8 cellular contexts compared by ENCODE assay signal in the genomic region with DNA sequence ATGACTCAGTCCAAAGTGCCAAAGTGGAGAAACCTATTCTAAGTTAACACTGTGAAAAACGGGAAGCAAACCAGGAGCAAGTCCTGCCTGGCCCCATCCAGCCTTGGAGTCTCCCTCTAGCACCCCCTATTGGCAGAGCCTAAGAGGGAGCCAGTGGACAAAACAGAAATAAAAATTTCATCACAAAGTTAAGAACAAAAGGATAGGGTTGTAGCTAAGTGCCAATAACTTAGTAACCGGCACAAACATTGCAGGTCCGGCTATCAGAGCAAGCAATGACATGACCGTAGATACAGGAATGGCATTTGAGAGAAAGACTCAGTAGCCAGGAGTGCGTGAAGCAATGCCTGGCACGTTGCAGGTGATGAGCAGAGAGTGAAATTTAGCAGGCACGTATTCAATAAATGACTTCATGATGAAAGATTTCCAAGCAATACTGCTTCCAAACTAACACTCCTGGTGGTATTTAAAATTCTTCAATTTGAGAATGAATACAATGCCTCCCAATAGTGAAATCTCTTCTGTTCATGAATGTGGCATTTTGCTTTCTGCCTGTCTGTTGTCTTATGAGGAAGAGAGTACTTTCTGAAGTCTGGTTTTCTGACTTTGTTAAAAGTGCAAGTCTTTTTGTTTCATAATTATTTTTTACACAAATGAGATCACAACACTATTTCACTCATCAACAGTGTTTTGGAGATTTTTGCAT.
DNase-seq lines count a peak whose midpoint lies in the region; ATAC-seq, FAIRE-seq and TF ChIP-seq lines count a peak whose summit lies in the region.

No MANE protein-coding gene starts in this region.

- no peaks in the 10 kb centered on the region for H3K36me3 ChIP-seq in transverse colon

- TF ChIP-seq POLR2A in erythroblast (IDR thresholded peaks at IDR 0.05; ENCODE audit: low read length) = no peak
- TF ChIP-seq POLR2A in transverse colon (IDR thresholded peaks at IDR 0.05) = no peak
- no peak for TF ChIP-seq POLR2A in GM12891 (IDR thresholded peaks at IDR 0.05; ENCODE audit: low read depth, low read length)

- intact Hi-C loops in transverse colon (cut with DNase I; ENCODE audit: low total_unique reads) = no loop called here

- ATAC-seq in GM21360 (IDR thresholded peaks at IDR 0.05; ENCODE audit: unreplicated experiment) = peak; percentile 67
- no peak for ATAC-seq in HG03108 (IDR thresholded peaks at IDR 0.05; ENCODE audit: unreplicated experiment)

- H3K27me3 ChIP-seq in transverse colon = no peaks in the 10 kb centered on the region

- no peaks in the 10 kb centered on the region for H3K9me3 ChIP-seq in transverse colon

- in situ Hi-C loops in transverse colon (cut with MboI; ENCODE audit: low pct_ligation_motif_present in 1 of 4, low pct_unique_long_range_greater_than_20kb in 1 of 4, low sequenced_read_pairs in 3 of 4) = loop anchor here in 3 of 4 donors (25.0 kb wide), 1 partner anchor 1318 kb away; no protein-coding TSS in a partner anchor

- H3K4me1 ChIP-seq in transverse colon = no peaks in the 10 kb centered on the region

- H3K27ac ChIP-seq in transverse colon = no peak overlapping the region

- no peak for TF ChIP-seq EP300 in transverse colon (IDR thresholded peaks at IDR 0.05; ENCODE audit: low read depth)

- DNase-seq in AG10803 (ENCODE audit: low read depth) (peak; percentile 1), NCI-H1694 (lab: John Stamatoyannopoulos, UW) (peak; percentile 24), erythroblast (lab: John Stamatoyannopoulos, UW) (peak; percentile 2 to 17), transverse colon (no peak), GM12891 (ENCODE audit: insufficient read length, low spot score) (no peak), NCI-H2107 (lab: John Stamatoyannopoulos, UW) (no peak)

- 79 to 88% methylated on average over 6 to 7 of the region's 7 CpGs for WGBS in transverse colon (ENCODE audit: low coverage in 1 of 2), 2 donors

- no peak overlapping the region for H3K4me3 ChIP-seq in AG10803 (ENCODE audit: low read length)
- H3K4me3 ChIP-seq in transverse colon = no peak overlapping the region

- FAIRE-seq in GM12891 (lab: Jason Lieb, UNC) = no peak

- TF ChIP-seq CTCF in AG10803 (conservative IDR thresholded peaks at IDR 0.05; ENCODE audit: low read length) (peak; percentile 40), transverse colon (IDR thresholded peaks at IDR 0.05) (peak in 4 of 5 experiments; percentile 12 to 34 (median 23))

TF ChIP-seq in GM12891, 5 proteins besides CTCF, POLR2A, EP300 and RAD21:
- TF ChIP-seq POLR2AphosphoS5 (IDR thresholded peaks at IDR 0.05; ENCODE audit: low read depth, low read length) (no peak), SPI1 (IDR thresholded peaks at IDR 0.05; ENCODE audit: low read depth, low read length) (no peak), POU2F2 (IDR thresholded peaks at IDR 0.05; ENCODE audit: low read depth, low read length) (no peak), TAF1 (IDR thresholded peaks at IDR 0.05; ENCODE audit: low read depth, low read length) (no peak), PAX5 (IDR thresholded peaks at IDR 0.05; ENCODE audit: insufficient read depth, low read length, severe bottlenecking) (no peak)

Comparison
In these comparisons a context has a peak if more than half of its experiments do, and no peak if none do; other contexts are left out.
1. DNase-seq: peak in AG10803 (single experiment), NCI-H1694 (single experiment) and erythroblast (2 of 2); none in transverse colon (single experiment), GM12891 (single experiment) and NCI-H2107 (single experiment).